8 cellular contexts compared by ENCODE assay signal in genomic region chr4:164731827-164732474, GRCh38. TPM values are rescaled to one million over a fixed set of nuclear protein-coding genes. Genes with fewer than 3 reads are reported as not detected.
A peak's percentile ranks its signal among the peaks of the same experiment; 100 is the strongest.
DNase-seq lines count a peak whose midpoint lies in the region; ATAC-seq and TF ChIP-seq lines count a peak whose summit lies in the region.

No MANE protein-coding gene starts in this region.

- DNase-seq in OCI-M1 (lab: John Stamatoyannopoulos, UW) (peak; percentile 76), pons (ENCODE audit: low spot score) (peak; percentile 62)
- peak; percentile 10 for DNase-seq in activated T-helper 9 cell treated with anti-CD3 and anti-CD28 coated beads, Interleukin-2, amount 50 U/mL, for 16 hours (ENCODE audit: low read depth)

- no peak overlapping the region for H3K27ac Mint-ChIP-seq in stimulated activated memory B cell treated with anti-CD40 and anti-IgM and Interleukin-4, amounts not matched to agents 10 μg/mL and 1 μg/mL and 100 μg/mL, for 72 hours

- peaks cover 5% of the 10 kb centered on the region for H3K27me3 ChIP-seq in gastroesophageal sphincter

- TF ChIP-seq CTCF in C4-2B (conservative IDR thresholded peaks at IDR 0.05) = peak; percentile 87
- TF ChIP-seq CTCF in gastroesophageal sphincter (IDR thresholded peaks at IDR 0.05) = peak; percentile 44 to 74 (median 53)

- H3K4me1 ChIP-seq in gastroesophageal sphincter = no peaks in the 10 kb centered on the region

- no peaks in the 10 kb centered on the region for H3K36me3 ChIP-seq in gastroesophageal sphincter

- H3K4me1 Mint-ChIP-seq in stimulated activated memory B cell treated with anti-CD40 and anti-IgM and Interleukin-4, amounts not matched to agents 10 μg/mL and 1 μg/mL and 100 μg/mL, for 72 hours = peaks cover 5% of the 10 kb centered on the region

- TF ChIP-seq EP300 in gastroesophageal sphincter (IDR thresholded peaks at IDR 0.05) = no peak

- H3K4me3 Mint-ChIP-seq in stimulated activated memory B cell treated with anti-CD40 and anti-IgM and Interleukin-4, amounts not matched to agents 10 μg/mL and 1 μg/mL and 100 μg/mL, for 72 hours = no peak overlapping the region

- H3K36me3 Mint-ChIP-seq in stimulated activated memory B cell treated with anti-CD40 and anti-IgM and Interleukin-4, amounts not matched to agents 10 μg/mL and 1 μg/mL and 100 μg/mL, for 72 hours = no peaks in the 10 kb centered on the region

- no peaks in the 10 kb centered on the region for H3K9me3 ChIP-seq in gastroesophageal sphincter

- peaks cover 9% of the 10 kb centered on the region for H3K27me3 Mint-ChIP-seq in stimulated activated memory B cell treated with anti-CD40 and anti-IgM and Interleukin-4, amounts not matched to agents 10 μg/mL and 1 μg/mL and 100 μg/mL, for 72 hours

- TF ChIP-seq POLR2A in gastroesophageal sphincter (IDR thresholded peaks at IDR 0.05) = no peak

- WGBS in gastroesophageal sphincter (ENCODE audit: low coverage in 1 of 2), 2 donors = 22 to 24% methylated on average over 5 of the region's 5 CpGs

- H3K9me3 Mint-ChIP-seq in stimulated activated memory B cell treated with anti-CD40 and anti-IgM and Interleukin-4, amounts not matched to agents 10 μg/mL and 1 μg/mL and 100 μg/mL, for 72 hours = no peaks in the 10 kb centered on the region

- H3K27ac ChIP-seq in C4-2B (no peak overlapping the region), gastroesophageal sphincter (no peak overlapping the region)

- no peak overlapping the region for H3K4me3 ChIP-seq in gastroesophageal sphincter

- ATAC-seq in GM18867 (IDR thresholded peaks at IDR 0.05; ENCODE audit: unreplicated experiment) (peak; percentile 68), HG03103 (IDR thresholded peaks at IDR 0.05; ENCODE audit: low read depth, unreplicated experiment) (peak; percentile 65), gastroesophageal sphincter (no peak)
- no peak for ATAC-seq in stimulated activated memory B cell treated with anti-CD40 and anti-IgM and Interleukin-4, amounts not matched to agents 10 μg/mL and 1 μg/mL and 100 μg/mL, for 72 hours

RNA-seq across cellular contexts. Expression of gene SMIM31, which starts 22.0 kb away (rescaled TPM):
- under 1 TPM in 1 of 4 donors, not detected in 3; 0.17 TPM for total RNA-seq in gastroesophageal sphincter

Comparison
In these comparisons a context has a peak if more than half of its experiments do, and no peak if none do; other contexts are left out.
1. ATAC-seq: peak in GM18867 (single experiment) and HG03103 (single experiment); none in gastroesophageal sphincter (single experiment) and stimulated activated memory B cell treated with anti-CD40 and anti-IgM and Interleukin-4, amounts not matched to agents 10 μg/mL and 1 μg/mL and 100 μg/mL, for 72 hours (single experiment).
2. DNase-seq: peak in every context shown above with its lines; median percentile 76 in OCI-M1; 62 in pons; 10 in activated T-helper 9 cell treated with anti-CD3 and anti-CD28 coated beads, Interleukin-2, amount 50 U/mL, for 16 hours.